ENCODE assay signal across 21 cellular contexts in the genomic region with DNA sequence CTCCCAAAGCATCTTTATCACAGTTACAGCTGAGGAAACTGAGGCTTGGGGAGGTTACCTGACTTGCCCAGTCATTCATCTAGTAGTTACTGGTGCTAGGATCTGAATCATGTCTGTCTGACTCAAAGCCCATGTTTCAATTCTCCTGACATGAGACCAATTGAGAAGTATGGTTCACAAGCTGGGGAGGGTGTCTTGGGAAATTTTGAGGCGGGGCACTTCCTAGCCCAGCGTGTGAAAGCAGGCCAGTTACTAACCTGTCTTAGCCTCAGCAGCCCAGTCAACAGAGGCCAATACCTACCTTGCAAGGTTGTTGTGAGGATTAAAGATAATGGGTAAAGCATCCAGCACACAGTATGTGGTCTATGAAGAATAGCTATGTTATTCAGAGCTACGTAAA. TPM values are rescaled to one million over a fixed set of nuclear protein-coding genes. Genes with fewer than 3 reads are reported as not detected.
DNase-seq lines count a peak whose midpoint lies in the region; ATAC-seq and TF ChIP-seq lines count a peak whose summit lies in the region.
"Had no signal": no experiment of that assay in that cellular context is flagged by ENCODE, and none has a peak within 500 bp of the region (broad histone marks: within the 10 kb centered on the region; RNA-seq: fewer than 3 reads in every experiment).

No MANE protein-coding gene starts in this region.

- no peaks in the 10 kb centered on the region for H3K4me1 Mint-ChIP-seq in activated T-helper 2 cell treated with anti-CD3 and anti-CD28 coated beads, Interferon-gamma antibody, Interleukin-2, Interleukin-4, amounts not matched to agents 10 μg/mL and 5 μg/mL and 100 μg/mL, durations not matched to agents 14 hours and 24 hours and 36 hours (ENCODE audit: low read depth)
- H3K4me1 Mint-ChIP-seq: naive thymus-derived CD8-positive, alpha-beta T cell had no signal

- peak; percentile 57 for DNase-seq in NCI-H226
- no peak for DNase-seq in T-helper 2 cell
- DNase-seq in GM03348 (ENCODE audit: low spot score) = no peak
- DNase-seq in activated T-helper 2 cell treated with anti-CD3 and anti-CD28 coated beads, Interferon-gamma antibody, Interleukin-2, Interleukin-4, amounts not matched to agents 10 μg/mL and 5 μg/mL and 100 μg/mL, durations not matched to agents 14 hours and 24 hours and 36 hours (ENCODE audit: low spot score) = no peak
- DNase-seq: activated CD4-positive, alpha-beta T cell treated with anti-CD3 and anti-CD28 coated beads, Interleukin-2, amount 50 U/mL, for 1 hour; DMS79; H7; lower lobe of right lung; naive thymus-derived CD8-positive, alpha-beta T cell; NK-92 treated with Interleukin-12 subunit alpha and Interleukin-12 subunit beta, amount 100 ng/mL, for 24 hours; Right ventricle myocardium superior had no signal

- no peak overlapping the region for H3K4me3 ChIP-seq in neutrophil (ENCODE audit: low read depth in 1 of 2, low read length in 1 of 2)
- H3K4me3 ChIP-seq: BLaER1 treated with 17β-estradiol and CSF1 and Interleukin-3, amounts not matched to agents 10 nM and 100 nM; lower lobe of right lung had no signal

- ATAC-seq in GM19463 (IDR thresholded peaks at IDR 0.05; ENCODE audit: unreplicated experiment) (peak; percentile 78), HG02678 (IDR thresholded peaks at IDR 0.05; ENCODE audit: unreplicated experiment) (peak; percentile 47)
- ATAC-seq: HepG2; naive thymus-derived CD8-positive, alpha-beta T cell had no signal

- intact Hi-C loops in activated T-helper 2 cell treated with anti-CD3 and anti-CD28 coated beads, Interferon-gamma antibody, Interleukin-2, Interleukin-4, amounts not matched to agents 10 μg/mL and 5 μg/mL and 100 μg/mL, durations not matched to agents 14 hours and 24 hours and 36 hours (cut with micrococcal nuclease) = no loop called here

- H3K9me3 ChIP-seq in neutrophil = no peaks in the 10 kb centered on the region
- H3K9me3 ChIP-seq: BLaER1 treated with 17β-estradiol and CSF1 and Interleukin-3, amounts not matched to agents 10 nM and 100 nM; lower lobe of right lung had no signal

- H3K36me3 ChIP-seq in neutrophil = peaks cover 27% of the 10 kb centered on the region
- H3K36me3 ChIP-seq: BLaER1 treated with 17β-estradiol and CSF1 and Interleukin-3, amounts not matched to agents 10 nM and 100 nM; lower lobe of right lung had no signal

- peaks cover 4% of the 10 kb centered on the region for H3K9me3 Mint-ChIP-seq in activated T-helper 2 cell treated with anti-CD3 and anti-CD28 coated beads, Interferon-gamma antibody, Interleukin-2, Interleukin-4, amounts not matched to agents 10 μg/mL and 5 μg/mL and 100 μg/mL, durations not matched to agents 14 hours and 24 hours and 36 hours
- H3K9me3 Mint-ChIP-seq: activated T-helper 1 cell treated with anti-CD3 and anti-CD28 coated beads, Interleukin-12 subunit alpha, Interleukin-12 subunit beta, Interleukin-2, Interleukin-4 antibody, amounts not matched to agents 30 ng/mL and 10 ng/mL and 1 ng/mL, durations not matched to agents 14 hours and 24 hours and 36 hours; brain had no signal

- peak overlapping the region; percentile 6 for H3K27ac ChIP-seq in neutrophil
- H3K27ac ChIP-seq: BLaER1 treated with 17β-estradiol and CSF1 and Interleukin-3, amounts not matched to agents 10 nM and 100 nM; lower lobe of right lung had no signal

- H3K4me1 ChIP-seq in neutrophil (ENCODE audit: control insufficient read depth in 1 of 2, insufficient read depth in 1 of 2, low read depth in 1 of 2, low read length in 1 of 2) = peaks cover 6 to 10% of the 10 kb centered on the region in 2 experiments
- H3K4me1 ChIP-seq: BLaER1 treated with 17β-estradiol and CSF1 and Interleukin-3, amounts not matched to agents 10 nM and 100 nM; lower lobe of right lung had no signal

- TF ChIP-seq CTCF in neutrophil (IDR thresholded peaks at IDR 0.05) = no peak

- H3K36me3 Mint-ChIP-seq in activated T-helper 2 cell treated with anti-CD3 and anti-CD28 coated beads, Interferon-gamma antibody, Interleukin-2, Interleukin-4, amounts not matched to agents 10 μg/mL and 5 μg/mL and 100 μg/mL, durations not matched to agents 14 hours and 24 hours and 36 hours (ENCODE audit: low read depth) = no peaks in the 10 kb centered on the region
- H3K36me3 Mint-ChIP-seq: naive thymus-derived CD8-positive, alpha-beta T cell had no signal

- no peak overlapping the region for H3K27ac Mint-ChIP-seq in activated T-helper 2 cell treated with anti-CD3 and anti-CD28 coated beads, Interferon-gamma antibody, Interleukin-2, Interleukin-4, amounts not matched to agents 10 μg/mL and 5 μg/mL and 100 μg/mL, durations not matched to agents 14 hours and 24 hours and 36 hours
- H3K27ac Mint-ChIP-seq: activated T-helper 1 cell treated with anti-CD3 and anti-CD28 coated beads, Interleukin-12 subunit alpha, Interleukin-12 subunit beta, Interleukin-2, Interleukin-4 antibody, amounts not matched to agents 30 ng/mL and 10 ng/mL and 1 ng/mL, durations not matched to agents 14 hours and 24 hours and 36 hours; naive thymus-derived CD8-positive, alpha-beta T cell; T-helper 1 cell treated with Interleukin-12 subunit alpha and Interleukin-12 subunit beta and Interleukin-4 antibody, amounts not matched to agents 30 μg/mL and 1 μg/mL, for 36 hours had no signal

- peaks cover 3% of the 10 kb centered on the region for H3K27me3 Mint-ChIP-seq in activated T-helper 2 cell treated with anti-CD3 and anti-CD28 coated beads, Interferon-gamma antibody, Interleukin-2, Interleukin-4, amounts not matched to agents 10 μg/mL and 5 μg/mL and 100 μg/mL, durations not matched to agents 14 hours and 24 hours and 36 hours (ENCODE audit: low read depth)
- H3K27me3 Mint-ChIP-seq: brain had no signal

- H3K27me3 ChIP-seq in neutrophil = no peaks in the 10 kb centered on the region
- H3K27me3 ChIP-seq: BLaER1 treated with 17β-estradiol and CSF1 and Interleukin-3, amounts not matched to agents 10 nM and 100 nM had no signal

- no peak overlapping the region for H3K4me3 Mint-ChIP-seq in activated T-helper 2 cell treated with anti-CD3 and anti-CD28 coated beads, Interferon-gamma antibody, Interleukin-2, Interleukin-4, amounts not matched to agents 10 μg/mL and 5 μg/mL and 100 μg/mL, durations not matched to agents 14 hours and 24 hours and 36 hours (ENCODE audit: low read depth)
- H3K4me3 Mint-ChIP-seq: activated T-helper 1 cell treated with anti-CD3 and anti-CD28 coated beads, Interleukin-12 subunit alpha, Interleukin-12 subunit beta, Interleukin-2, Interleukin-4 antibody, amounts not matched to agents 30 ng/mL and 10 ng/mL and 1 ng/mL, durations not matched to agents 14 hours and 24 hours and 36 hours; brain; naive thymus-derived CD8-positive, alpha-beta T cell; T-helper 1 cell treated with Interleukin-12 subunit alpha and Interleukin-12 subunit beta and Interleukin-4 antibody, amounts not matched to agents 30 μg/mL and 1 μg/mL, for 36 hours had no signal

RNA-seq across cellular contexts. Expression of a gene that starts 37.0 kb away (rescaled TPM):
- not detected in 2 replicates for total RNA-seq in activated T-helper 2 cell treated with anti-CD3 and anti-CD28 coated beads, Interferon-gamma antibody, Interleukin-2, Interleukin-4, amounts not matched to agents 10 μg/mL and 5 μg/mL and 100 μg/mL, durations not matched to agents 14 hours and 24 hours and 36 hours
- total RNA-seq: activated T-helper 1 cell treated with anti-CD3 and anti-CD28 coated beads, Interleukin-12 subunit alpha, Interleukin-12 subunit beta, Interleukin-2, Interleukin-4 antibody, amounts not matched to agents 30 ng/mL and 10 ng/mL and 1 ng/mL, durations not matched to agents 14 hours and 24 hours and 36 hours; fibroblast of villous mesenchyme; HepG2; naive thymus-derived CD8-positive, alpha-beta T cell; pulmonary artery endothelial cell; Right ventricle myocardium superior had no signal
